ENCODE assay signal across 1 cellular context in the genomic region with DNA sequence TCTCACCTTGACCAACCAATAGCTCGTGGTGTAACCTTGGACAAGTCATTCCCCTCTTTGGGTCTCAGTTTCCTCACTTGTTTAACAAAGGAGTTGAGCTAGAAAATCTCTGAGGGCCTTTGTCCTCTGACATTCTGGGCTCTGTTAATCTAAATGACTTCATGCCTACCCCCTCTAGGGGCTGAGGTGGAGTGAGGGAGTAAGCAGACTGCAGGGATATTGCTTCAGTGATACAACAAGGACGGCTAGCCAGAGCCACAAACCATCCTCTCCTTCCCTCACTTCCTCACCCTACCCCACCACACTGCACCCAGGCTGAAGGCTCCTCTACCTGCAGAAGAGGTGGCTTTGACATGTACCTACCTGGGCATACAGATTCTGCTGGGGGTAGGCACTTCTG.
TF ChIP-seq lines count a peak whose summit lies in the region.

No MANE protein-coding gene starts in this region.

TF ChIP-seq in GM12878, 131 proteins besides CTCF, POLR2A, EP300 and RAD21 (continued from another document):
- TF ChIP-seq, protein P1, sequence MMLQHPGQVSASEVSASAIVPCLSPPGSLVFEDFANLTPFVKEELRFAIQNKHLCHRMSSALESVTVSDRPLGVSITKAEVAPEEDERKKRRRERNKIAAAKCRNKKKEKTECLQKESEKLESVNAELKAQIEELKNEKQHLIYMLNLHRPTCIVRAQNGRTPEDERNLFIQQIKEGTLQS (IDR thresholded peaks at IDR 0.05; ENCODE audit: borderline replicate concordance, extremely low read depth, low read depth, low read length): no peak
- TF ChIP-seq, protein P2, sequence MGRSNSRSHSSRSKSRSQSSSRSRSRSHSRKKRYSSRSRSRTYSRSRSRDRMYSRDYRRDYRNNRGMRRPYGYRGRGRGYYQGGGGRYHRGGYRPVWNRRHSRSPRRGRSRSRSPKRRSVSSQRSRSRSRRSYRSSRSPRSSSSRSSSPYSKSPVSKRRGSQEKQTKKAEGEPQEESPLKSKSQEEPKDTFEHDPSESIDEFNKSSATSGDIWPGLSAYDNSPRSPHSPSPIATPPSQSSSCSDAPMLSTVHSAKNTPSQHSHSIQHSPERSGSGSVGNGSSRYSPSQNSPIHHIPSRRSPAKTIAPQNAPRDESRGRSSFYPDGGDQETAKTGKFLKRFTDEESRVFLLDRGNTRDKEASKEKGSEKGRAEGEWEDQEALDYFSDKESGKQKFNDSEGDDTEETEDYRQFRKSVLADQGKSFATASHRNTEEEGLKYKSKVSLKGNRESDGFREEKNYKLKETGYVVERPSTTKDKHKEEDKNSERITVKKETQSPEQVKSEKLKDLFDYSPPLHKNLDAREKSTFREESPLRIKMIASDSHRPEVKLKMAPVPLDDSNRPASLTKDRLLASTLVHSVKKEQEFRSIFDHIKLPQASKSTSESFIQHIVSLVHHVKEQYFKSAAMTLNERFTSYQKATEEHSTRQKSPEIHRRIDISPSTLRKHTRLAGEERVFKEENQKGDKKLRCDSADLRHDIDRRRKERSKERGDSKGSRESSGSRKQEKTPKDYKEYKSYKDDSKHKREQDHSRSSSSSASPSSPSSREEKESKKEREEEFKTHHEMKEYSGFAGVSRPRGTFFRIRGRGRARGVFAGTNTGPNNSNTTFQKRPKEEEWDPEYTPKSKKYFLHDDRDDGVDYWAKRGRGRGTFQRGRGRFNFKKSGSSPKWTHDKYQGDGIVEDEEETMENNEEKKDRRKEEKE (IDR thresholded peaks at IDR 0.05): no peak
- TF ChIP-seq SIX5 (IDR thresholded peaks at IDR 0.05; ENCODE audit: low read depth, low read length, severe bottlenecking) (no peak), MEF2A (IDR thresholded peaks at IDR 0.05; ENCODE audit: insufficient read depth, low read depth, low read length) (no peak), CREB1 (IDR thresholded peaks at IDR 0.05; ENCODE audit: low read depth) (no peak), RB1 (IDR thresholded peaks at IDR 0.05; ENCODE audit: borderline replicate concordance) (no peak), SREBF2 (IDR thresholded peaks at IDR 0.05; ENCODE audit: low read length) (no peak), KLF5 (IDR thresholded peaks at IDR 0.05; ENCODE audit: partially characterized antibody) (no peak)
